9 cellular contexts compared by ENCODE assay signal in genomic region chr13:60226507-60226906, GRCh38.
A peak's percentile ranks its signal among the peaks of the same experiment; 100 is the strongest.
DNase-seq lines count a peak whose midpoint lies in the region; ATAC-seq and TF ChIP-seq lines count a peak whose summit lies in the region.
"Had no signal": no experiment of that assay in that cellular context is flagged by ENCODE, and none has a peak within 500 bp of the region (broad histone marks: within the 10 kb centered on the region; RNA-seq: fewer than 3 reads in every experiment).

No MANE protein-coding gene starts in this region.

- H3K36me3 ChIP-seq in MG63 (no peaks in the 10 kb centered on the region), tibial artery (no peaks in the 10 kb centered on the region)

- H3K4me3 ChIP-seq in MG63 (no peak overlapping the region), WI38 (ENCODE audit: low read depth, low read length) (no peak overlapping the region), tibial artery (no peak overlapping the region)

- TF ChIP-seq CTCF in WI38 (IDR thresholded peaks at IDR 0.05; ENCODE audit: low read depth, low read length), result peak; percentile 41; the same call in 1 of the 2 replicates
- no peak for TF ChIP-seq CTCF in tibial artery (IDR thresholded peaks at IDR 0.05)

- H3K4me1 ChIP-seq in tibial artery, result no peaks in the 10 kb centered on the region

- H3K9me3 ChIP-seq in MG63 (no peaks in the 10 kb centered on the region), tibial artery (no peaks in the 10 kb centered on the region)

- no peak overlapping the region for H3K27ac ChIP-seq in tibial artery
- H3K27ac ChIP-seq: epithelial cell of prostate had no signal

- peak; percentile 47 for ATAC-seq in left lobe of liver

- DNase-seq in GM03348 (ENCODE audit: low spot score) (peak; percentile 35), MG63 (peak; percentile 8), left lobe of liver (ENCODE audit: low spot score) (no peak), tibial artery (no peak), putamen (ENCODE audit: low spot score) (no peak), inferior parietal cortex (ENCODE audit: extremely low spot score) (no peak)
- no peak for DNase-seq in stimulated activated CD4-positive, alpha-beta T cell treated with anti-CD3 and anti-CD28 coated beads, Interleukin-12 subunit alpha, Interleukin-12 subunit beta, amount 100 ng/mL, for 4 hours

- intact Hi-C loops in tibial artery (cut with DNase I; ENCODE audit: low total_unique reads), result no loop called here

- peaks cover 2% of the 10 kb centered on the region; the same call in 1 of the 2 replicates for H3K27me3 ChIP-seq in MG63
- no peaks in the 10 kb centered on the region for H3K27me3 ChIP-seq in tibial artery

Comparison
In these comparisons a context has a peak if more than half of its experiments do, and no peak if none do; other contexts are left out.
1. DNase-seq: peak in GM03348 (single experiment) and MG63 (single experiment); none in left lobe of liver (single experiment), tibial artery (0 of 2), putamen (single experiment), inferior parietal cortex (single experiment) and stimulated activated CD4-positive, alpha-beta T cell treated with anti-CD3 and anti-CD28 coated beads, Interleukin-12 subunit alpha, Interleukin-12 subunit beta, amount 100 ng/mL, for 4 hours (single experiment).